In genomic region chr4:101037938-101038413, GRCh38 we compare ENCODE assay signal across 10 cellular contexts.
DNase-seq lines count a peak whose midpoint lies in the region; ATAC-seq lines count a peak whose summit lies in the region.
"Had no signal": no experiment of that assay in that cellular context is flagged by ENCODE, and none has a peak within 500 bp of the region (broad histone marks: within the 10 kb centered on the region; RNA-seq: fewer than 3 reads in every experiment).

No MANE protein-coding gene starts in this region.

- peak; percentile 5 for DNase-seq in activated CD4-positive, alpha-beta T cell treated with anti-CD3 and anti-CD28 coated beads for 48 hours
- DNase-seq in activated CD4-positive, alpha-beta T cell treated with anti-CD3 and anti-CD28 coated beads for 1 hour: no peak
- DNase-seq in UCSD-AML1 (lab: John Stamatoyannopoulos, UW; ENCODE audit: unreplicated experiment) (peak; percentile 22), naive B cell (no peak), LoVo (ENCODE audit: low spot score) (no peak), DMS153 (lab: John Stamatoyannopoulos, UW) (no peak), mucosa of gallbladder (ENCODE audit: low spot score) (no peak)
- DNase-seq: SHP77 had no signal

- H3K9me3 Mint-ChIP-seq in naive B cell: no peaks in the 10 kb centered on the region
- H3K9me3 Mint-ChIP-seq: dendritic cell treated with granulocyte-macrophage colony-stimulating factor and Interleukin-4, amounts not matched to agents 40 ng/mL and 50 ng/mL, for 4 days had no signal

- H3K4me3 Mint-ChIP-seq in naive B cell: peak overlapping the region in 1 of 8 donors; percentile 9
- H3K4me3 Mint-ChIP-seq: dendritic cell treated with granulocyte-macrophage colony-stimulating factor and Interleukin-4, amounts not matched to agents 40 ng/mL and 50 ng/mL, for 4 days had no signal

- peaks cover 29 to 32% of the 10 kb centered on the region in 2 donors for H3K36me3 Mint-ChIP-seq in naive B cell

- no peaks in the 10 kb centered on the region for H3K27me3 Mint-ChIP-seq in naive B cell
- H3K27me3 Mint-ChIP-seq: dendritic cell treated with granulocyte-macrophage colony-stimulating factor and Interleukin-4, amounts not matched to agents 40 ng/mL and 50 ng/mL, for 4 days had no signal

- peak; percentile 85 for ATAC-seq in GM21447 (IDR thresholded peaks at IDR 0.05; ENCODE audit: unreplicated experiment)
- no peak for ATAC-seq in naive B cell (ENCODE audit: low read depth in 2 of 2)

- H3K27ac Mint-ChIP-seq in naive B cell: peak overlapping the region in 5 of 6 donors; percentile 6 to 58 (median 37)
- H3K27ac Mint-ChIP-seq: dendritic cell treated with granulocyte-macrophage colony-stimulating factor and Interleukin-4, amounts not matched to agents 40 ng/mL and 50 ng/mL, for 4 days had no signal

- H3K4me1 Mint-ChIP-seq in naive B cell: peaks cover 0 to 8% (median 3%) of the 10 kb centered on the region in 3 donors

Comparison
In these comparisons a context has a peak if more than half of its experiments do, and no peak if none do; other contexts are left out.
1. DNase-seq: peak in activated CD4-positive, alpha-beta T cell treated with anti-CD3 and anti-CD28 coated beads for 48 hours (single experiment) and UCSD-AML1 (single experiment); none in activated CD4-positive, alpha-beta T cell treated with anti-CD3 and anti-CD28 coated beads for 1 hour (single experiment), naive B cell (single experiment), LoVo (single experiment), DMS153 (single experiment) and mucosa of gallbladder (single experiment).